Comparison of ENCODE assay signal across 11 cellular contexts in genomic region chr4:76420311-76420710, GRCh38. TPM values are rescaled to one million over a fixed set of nuclear protein-coding genes. Genes with fewer than 3 reads are reported as not detected.
DNase-seq lines count a peak whose midpoint lies in the region; ATAC-seq and TF ChIP-seq lines count a peak whose summit lies in the region.
"Had no signal": no experiment of that assay in that cellular context is flagged by ENCODE, and none has a peak within 500 bp of the region (broad histone marks: within the 10 kb centered on the region; RNA-seq: fewer than 3 reads in every experiment).

No MANE protein-coding gene starts in this region.

- H3K27me3 Mint-ChIP-seq in activated B cell treated with CpG ODN at 0.5 μM for 24 hours: peaks cover 15% of the 10 kb centered on the region
- peaks cover 6% of the 10 kb centered on the region for H3K27me3 Mint-ChIP-seq in nephron progenitor cell (ENCODE audit: low read depth, poor library complexity)

- H3K27me3 ChIP-seq in SJCRH30: peaks cover 3% of the 10 kb centered on the region; the same call in 1 of the 2 replicates

- POLR2A ChIA-PET in activated B cell treated with CpG ODN at 0.5 μM for 24 hours (lab: Charles Lee): no interaction called here

- intact Hi-C loops in activated B cell treated with CpG ODN at 0.5 μM for 24 hours (cut with micrococcal nuclease): no loop called here
- intact Hi-C loops in left cardiac atrium (cut with DNase I): loop anchor here in 1 of 2 donors (5.0 kb wide), 1 partner anchor 113 kb away; the partner anchor contains the start of gene STBD1

- H3K36me3 ChIP-seq in SJCRH30: peaks cover 3% of the 10 kb centered on the region; the same call in 1 of the 2 replicates

- no peak overlapping the region for H3K4me3 ChIP-seq in SJCRH30

- TF ChIP-seq CTCF in activated B cell treated with CpG ODN at 0.5 μM for 24 hours (IDR thresholded peaks at IDR 0.05) (no peak), nephron progenitor cell (IDR thresholded peaks at IDR 0.05) (no peak)

- ATAC-seq in activated B cell treated with CpG ODN at 0.5 μM for 24 hours (ENCODE audit: low read depth) (no peak), left cardiac atrium (peak; percentile 25), GM21825 (IDR thresholded peaks at IDR 0.05; ENCODE audit: unreplicated experiment) (no peak)

- peak overlapping the region; percentile 73 for H3K4me3 Mint-ChIP-seq in activated B cell treated with CpG ODN at 0.5 μM for 24 hours
- no peak overlapping the region for H3K4me3 Mint-ChIP-seq in nephron progenitor cell

- DNase-seq in COR-L47 (lab: John Stamatoyannopoulos, UW): peak; percentile 38
- DNase-seq in activated B cell treated with CpG ODN at 0.5 μM for 24 hours: no peak
- DNase-seq in left cardiac atrium: no peak
- peak; percentile 79 for DNase-seq in retina
- no peak for DNase-seq in hippocampal formation (lab: John Stamatoyannopoulos, UW)
- DNase-seq in SJCRH30: no peak
- no peak for DNase-seq in nephron progenitor cell
- DNase-seq: MV-4-11 had no signal

- H3K9me3 Mint-ChIP-seq in activated B cell treated with CpG ODN at 0.5 μM for 24 hours: no peaks in the 10 kb centered on the region
- H3K9me3 Mint-ChIP-seq in nephron progenitor cell: peaks cover 43% of the 10 kb centered on the region

- H3K9me3 ChIP-seq in SJCRH30 (replicated peaks): peaks cover 7% of the 10 kb centered on the region; the same call in 1 of the 2 replicates

- H3K4me1 ChIP-seq in SJCRH30: no peaks in the 10 kb centered on the region

- H3K36me3 Mint-ChIP-seq in activated B cell treated with CpG ODN at 0.5 μM for 24 hours (ENCODE audit: low read depth) (no peaks in the 10 kb centered on the region), nephron progenitor cell (ENCODE audit: low read depth) (no peaks in the 10 kb centered on the region)

- peaks cover 10% of the 10 kb centered on the region for H3K4me1 Mint-ChIP-seq in activated B cell treated with CpG ODN at 0.5 μM for 24 hours
- H3K4me1 Mint-ChIP-seq in nephron progenitor cell: no peaks in the 10 kb centered on the region

- CTCF ChIA-PET in activated B cell treated with CpG ODN at 0.5 μM for 24 hours (lab: Charles Lee): interaction anchor here (1.7 kb wide), 1 partner anchor 84 kb away, joined by 4 read pairs; no protein-coding TSS in a partner anchor

- H3K27ac Mint-ChIP-seq in activated B cell treated with CpG ODN at 0.5 μM for 24 hours: no peak overlapping the region
- H3K27ac Mint-ChIP-seq in nephron progenitor cell: no peak overlapping the region

- no peak overlapping the region for H3K27ac ChIP-seq in SJCRH30

RNA-seq across cellular contexts. Expression of gene CCDC158, which starts 0.6 kb away (rescaled TPM):
- total RNA-seq in activated B cell treated with CpG ODN at 0.5 μM for 24 hours (not detected in 2 replicates), left cardiac atrium (under 1 TPM; 0.62 to 0.68 TPM)
- total RNA-seq in SJCRH30 (2014; rRNA removed; shearing (Covaris generic)): not detected in 2 replicates
- total RNA-seq: glomerular endothelial cell, myocyte had no signal

RNA-seq across cellular contexts. Expression of gene SHROOM3, which starts 14.7 kb away (rescaled TPM):
- 0.55 and 0.66 TPM in 2 replicates for total RNA-seq in activated B cell treated with CpG ODN at 0.5 μM for 24 hours
- 10 to 100 TPM in 1 of 2 donors, 1 to 10 TPM in 1; 6.0 to 10.0 TPM for total RNA-seq in left cardiac atrium
- 22.8 and 23.0 TPM in 2 replicates for total RNA-seq in SJCRH30 (2014; rRNA removed; shearing (Covaris generic))

Comparison
In these comparisons a context has a peak if more than half of its experiments do, and no peak if none do; other contexts are left out.
1. DNase-seq: peak in COR-L47 (single experiment) and retina (single experiment); none in activated B cell treated with CpG ODN at 0.5 μM for 24 hours (single experiment), left cardiac atrium (single experiment), hippocampal formation (0 of 2), SJCRH30 (0 of 2) and nephron progenitor cell (single experiment).
2. ATAC-seq: peak in left cardiac atrium (2 of 2); none in activated B cell treated with CpG ODN at 0.5 μM for 24 hours (single experiment) and GM21825 (single experiment).